17 cellular contexts compared by ENCODE assay signal in genomic region chr3:104642827-104643226, GRCh38.
"Had no signal": no experiment of that assay in that cellular context is flagged by ENCODE, and none has a peak within 500 bp of the region (broad histone marks: within the 10 kb centered on the region; RNA-seq: fewer than 3 reads in every experiment).

No MANE protein-coding gene starts in this region.

- H3K27me3 ChIP-seq: adrenal gland, esophagus squamous epithelium, tibial artery had no signal

- H3K36me3 ChIP-seq: adrenal gland, esophagus squamous epithelium, lower lobe of right lung, tibial artery had no signal

- H3K27ac ChIP-seq: adrenal gland, esophagus squamous epithelium, lower lobe of right lung, tibial artery had no signal

- ATAC-seq: activated CD4-positive, alpha-beta T cell treated with anti-CD3 and anti-CD28 coated beads for 36 hours; effector memory CD8-positive, alpha-beta T cell; left cardiac atrium; lower lobe of right lung; WTC11 had no signal

- H3K4me1 ChIP-seq: adrenal gland, esophagus squamous epithelium, lower lobe of right lung, tibial artery had no signal

- H3K4me3 ChIP-seq: adrenal gland, esophagus squamous epithelium, lower lobe of right lung, tibial artery had no signal

- H3K9me3 ChIP-seq: adrenal gland, esophagus squamous epithelium had no signal

- FAIRE-seq: urothelium cell line had no signal

- DNase-seq: activated CD4-positive, alpha-beta T cell treated with anti-CD3 and anti-CD28 coated beads for 36 hours; activated CD4-positive, alpha-beta T cell treated with anti-CD3 and anti-CD28 coated beads, Interleukin-2, amount 50 U/mL, for 48 hours; activated gamma-delta T cell; adrenal gland; effector memory CD8-positive, alpha-beta T cell; esophagus squamous epithelium; left cardiac atrium; lower lobe of right lung; midbrain; nephron progenitor cell; nucleus accumbens; stimulated activated CD4-positive, alpha-beta T cell treated with anti-CD3 and anti-CD28 coated beads, Interleukin-2, amount 100 ng/mL, for 24 hours; stimulated activated naive CD4-positive, alpha-beta T cell treated with Interleukin-2 at 50 U/mL for 16 hours; substantia nigra; tibial artery had no signal
